Comparison of ENCODE assay signal across 24 cellular contexts in the genomic region with DNA sequence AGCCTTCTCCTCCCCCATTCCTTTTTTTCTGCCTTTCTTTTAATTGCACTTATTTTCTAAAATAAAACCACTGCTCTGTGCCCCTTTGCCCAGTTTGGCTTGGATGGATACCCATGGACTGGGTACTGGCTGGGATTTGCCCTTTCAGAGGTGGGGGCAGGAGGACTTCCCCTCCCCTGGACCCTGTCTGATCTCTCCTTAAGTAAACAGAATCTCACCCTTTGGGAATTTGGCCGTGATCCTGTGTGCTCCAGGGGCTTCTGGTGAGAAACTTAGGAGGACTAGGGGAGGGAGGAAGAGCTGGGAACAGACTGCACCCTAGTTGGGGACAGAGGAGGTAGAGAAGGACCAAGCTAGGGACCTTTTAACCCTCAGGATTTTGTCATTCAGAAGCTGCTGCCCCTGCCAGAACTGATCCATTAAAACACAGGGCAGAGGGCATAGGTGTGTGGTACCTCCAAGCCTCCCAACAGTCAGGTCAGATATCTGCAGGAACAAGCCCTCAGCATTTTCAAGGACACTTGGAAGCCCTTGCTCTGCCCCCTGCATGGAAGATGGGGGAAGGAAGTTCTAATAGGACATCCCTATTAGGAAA.
"Had no signal": no experiment of that assay in that cellular context is flagged by ENCODE, and none has a peak within 500 bp of the region (broad histone marks: within the 10 kb centered on the region; RNA-seq: fewer than 3 reads in every experiment).

No MANE protein-coding gene starts in this region.

- H3K4me3 Mint-ChIP-seq: activated B cell treated with CpG ODN at 0.5 μM for 24 hours; activated CD4-positive, alpha-beta T cell treated with anti-CD3 and anti-CD28 coated beads for 36 hours; activated naive CD8-positive, alpha-beta T cell treated with anti-CD3 and anti-CD28 coated beads for 36 hours; activated T-cell treated with anti-CD3 and anti-CD28 coated beads, Interleukin-2, amount 50 U/mL, for 4 hours; naive thymus-derived CD8-positive, alpha-beta T cell; stimulated activated naive B cell treated with anti-CD40 and anti-IgM and Interleukin-4, amounts not matched to agents 10 μg/mL and 1 μg/mL and 100 μg/mL, for 72 hours had no signal

- H3K36me3 ChIP-seq: transverse colon had no signal

- DNase-seq: activated B cell treated with CpG ODN at 0.5 μM for 24 hours; activated CD4-positive, alpha-beta T cell treated with anti-CD3 and anti-CD28 coated beads for 36 hours; activated CD4-positive, alpha-beta T cell treated with anti-CD3 and anti-CD28 coated beads, Interleukin-2, amount 50 U/mL, for 4 hours; activated CD8-positive, alpha-beta memory T cell treated with anti-CD3 and anti-CD28 coated beads for 24 hours; activated CD8-positive, alpha-beta memory T cell treated with anti-CD3 and anti-CD28 coated beads, Interleukin-2, amount 50 U/mL, for 48 hours; activated naive CD4-positive, alpha-beta T cell; activated naive CD8-positive, alpha-beta T cell treated with anti-CD3 and anti-CD28 coated beads for 36 hours; activated T-cell treated with anti-CD3 and anti-CD28 coated beads, Interleukin-2, amount 50 U/mL, for 4 hours; head of caudate nucleus; kidney; naive thymus-derived CD8-positive, alpha-beta T cell; sigmoid colon; stimulated activated CD4-positive, alpha-beta T cell treated with anti-CD3 and anti-CD28 coated beads, Interleukin-15, amount 100 ng/mL, for 24 hours; stimulated activated CD8-positive, alpha-beta memory T cell treated with anti-CD3 and anti-CD28 coated beads, Interleukin-4, amount 100 ng/mL, for 48 hours; stimulated activated naive B cell treated with anti-CD40 and anti-IgM and Interleukin-4, amounts not matched to agents 10 μg/mL and 1 μg/mL and 100 μg/mL, for 72 hours; T-helper 9 cell; transverse colon had no signal

- H3K27me3 ChIP-seq: gastroesophageal sphincter, sigmoid colon, transverse colon, vagina had no signal

- H3K4me3 ChIP-seq: coronary artery, gastroesophageal sphincter, lung, sigmoid colon, smooth muscle cell, transverse colon, vagina had no signal

- H3K27ac ChIP-seq: coronary artery, epithelial cell of prostate, gastroesophageal sphincter, sigmoid colon, transverse colon, vagina had no signal

- H3K27me3 Mint-ChIP-seq: activated B cell treated with CpG ODN at 0.5 μM for 24 hours; stimulated activated naive B cell treated with anti-CD40 and anti-IgM and Interleukin-4, amounts not matched to agents 10 μg/mL and 1 μg/mL and 100 μg/mL, for 72 hours had no signal

- H3K9me3 Mint-ChIP-seq: activated B cell treated with CpG ODN at 0.5 μM for 24 hours; activated naive CD8-positive, alpha-beta T cell treated with anti-CD3 and anti-CD28 coated beads for 36 hours; activated T-cell treated with anti-CD3 and anti-CD28 coated beads, Interleukin-2, amount 50 U/mL, for 4 hours; activated T-helper 2 cell treated with anti-CD3 and anti-CD28 coated beads, Interferon-gamma antibody, Interleukin-2, Interleukin-4, amounts not matched to agents 10 μg/mL and 5 μg/mL and 100 μg/mL, durations not matched to agents 14 hours and 24 hours and 36 hours; naive thymus-derived CD8-positive, alpha-beta T cell; stimulated activated naive B cell treated with anti-CD40 and anti-IgM and Interleukin-4, amounts not matched to agents 10 μg/mL and 1 μg/mL and 100 μg/mL, for 72 hours had no signal

- ATAC-seq: activated CD4-positive, alpha-beta T cell treated with anti-CD3 and anti-CD28 coated beads for 36 hours; activated T-cell treated with anti-CD3 and anti-CD28 coated beads, Interleukin-2, amount 50 U/mL, for 4 hours; gastroesophageal sphincter; naive thymus-derived CD8-positive, alpha-beta T cell; stimulated activated naive B cell treated with anti-CD40 and anti-IgM and Interleukin-4, amounts not matched to agents 10 μg/mL and 1 μg/mL and 100 μg/mL, for 72 hours had no signal

- H3K27ac Mint-ChIP-seq: activated B cell treated with CpG ODN at 0.5 μM for 24 hours; activated CD4-positive, alpha-beta T cell treated with anti-CD3 and anti-CD28 coated beads for 36 hours; activated naive CD8-positive, alpha-beta T cell treated with anti-CD3 and anti-CD28 coated beads for 36 hours; activated T-helper 2 cell treated with anti-CD3 and anti-CD28 coated beads, Interferon-gamma antibody, Interleukin-2, Interleukin-4, amounts not matched to agents 10 μg/mL and 5 μg/mL and 100 μg/mL, durations not matched to agents 14 hours and 24 hours and 36 hours; stimulated activated naive B cell treated with anti-CD40 and anti-IgM and Interleukin-4, amounts not matched to agents 10 μg/mL and 1 μg/mL and 100 μg/mL, for 72 hours had no signal

- H3K9me3 ChIP-seq: gastroesophageal sphincter, sigmoid colon, transverse colon, vagina had no signal
